In genomic region chr18:36770315-36770946, GRCh38 we compare ENCODE assay signal across 17 cellular contexts.
"Had no signal": no experiment of that assay in that cellular context is flagged by ENCODE, and none has a peak within 500 bp of the region (broad histone marks: within the 10 kb centered on the region; RNA-seq: fewer than 3 reads in every experiment).

No MANE protein-coding gene starts in this region.

- H3K27me3 ChIP-seq: body of pancreas, esophagus squamous epithelium, foreskin keratinocyte, thyroid gland had no signal

- H3K36me3 ChIP-seq: thyroid gland had no signal

- ATAC-seq: activated CD8-positive, alpha-beta memory T cell treated with anti-CD3 and anti-CD28 coated beads, Interleukin-2, amount 10 ng/mL, durations not matched to agents 7 days and 5 days; body of pancreas; foreskin keratinocyte; left colon had no signal

- H3K4me1 ChIP-seq: esophagus squamous epithelium, foreskin keratinocyte, thyroid gland had no signal

- H3K9me3 ChIP-seq: body of pancreas, esophagus squamous epithelium, thyroid gland had no signal

- DNase-seq: activated CD4-positive, CD25-positive, alpha-beta regulatory T cell; activated CD8-positive, alpha-beta memory T cell treated with anti-CD3 and anti-CD28 coated beads, Interleukin-2, amount 10 ng/mL, durations not matched to agents 7 days and 5 days; activated naive CD8-positive, alpha-beta T cell treated with anti-CD3 and anti-CD28 coated beads for 36 hours; effector memory CD8-positive, alpha-beta T cell; esophagus squamous epithelium; foreskin keratinocyte; glutamatergic neuron; hippocampal formation; islet precursor cell; occipital lobe; stimulated activated CD4-positive, alpha-beta T cell treated with anti-CD3 and anti-CD28 coated beads, Interleukin-1b, Interleukin-23, amount 100 ng/mL, for 48 hours; stimulated activated naive CD4-positive, alpha-beta T cell treated with Interleukin-2 at 50 U/mL for 16 hours; T-helper 9 cell had no signal

- H3K4me3 ChIP-seq: body of pancreas, esophagus squamous epithelium, lung, thyroid gland had no signal
